Comparison of ENCODE assay signal across 19 cellular contexts in genomic region chr19:33864311-33864850, GRCh38.
DNase-seq lines count a peak whose midpoint lies in the region; ATAC-seq, FAIRE-seq and TF ChIP-seq lines count a peak whose summit lies in the region.
"Had no signal": no experiment of that assay in that cellular context is flagged by ENCODE, and none has a peak within 500 bp of the region (broad histone marks: within the 10 kb centered on the region; RNA-seq: fewer than 3 reads in every experiment).

No MANE protein-coding gene starts in this region.

- no peak for ATAC-seq in GM21447 (IDR thresholded peaks at IDR 0.05; ENCODE audit: unreplicated experiment)
- ATAC-seq: GM12878 had no signal

- CTCF ChIA-PET in MCF 10A (lab: Yijun Ruan, JAX), result no interaction called here

- no peak overlapping the region for H3K27ac Mint-ChIP-seq in MCF 10A (ENCODE audit: low read depth, unreplicated experiment)

- POLR2A ChIA-PET in MCF 10A (lab: Yijun Ruan, JAX), result no interaction called here

- H3K4me3 Mint-ChIP-seq in MCF 10A (ENCODE audit: unreplicated experiment), result no peak overlapping the region

- H3K36me3 Mint-ChIP-seq in MCF 10A (ENCODE audit: insufficient read depth, unreplicated experiment), result no peaks in the 10 kb centered on the region

- H3K36me3 ChIP-seq in breast epithelium (no peaks in the 10 kb centered on the region), bronchial epithelial cell (ENCODE audit: control insufficient read depth, insufficient read depth, low read length) (no peaks in the 10 kb centered on the region)
- H3K36me3 ChIP-seq: MG63 had no signal

- H3K27me3 Mint-ChIP-seq in MCF 10A (ENCODE audit: insufficient read depth, unreplicated experiment), result no peaks in the 10 kb centered on the region

- 39 to 59% methylated on average over 3 of the region's 3 CpGs for WGBS in lower leg skin, 2 donors

- H3K27me3 ChIP-seq in breast epithelium, result no peaks in the 10 kb centered on the region
- no peaks in the 10 kb centered on the region for H3K27me3 ChIP-seq in bronchial epithelial cell (ENCODE audit: control insufficient read depth, insufficient read depth, low read length)
- H3K27me3 ChIP-seq: MG63 had no signal

- H3K9me3 ChIP-seq in breast epithelium, result no peaks in the 10 kb centered on the region
- H3K9me3 ChIP-seq: MG63 had no signal

- H3K4me3 ChIP-seq in breast epithelium (no peak overlapping the region), bronchial epithelial cell (ENCODE audit: low read depth, low read length) (no peak overlapping the region), lower leg skin (ENCODE audit: low read depth, poor library complexity, severe bottlenecking) (no peak overlapping the region)
- H3K4me3 ChIP-seq: GM12878, MG63, PC-9 had no signal

- H3K9me3 Mint-ChIP-seq in MCF 10A (ENCODE audit: unreplicated experiment), result no peaks in the 10 kb centered on the region

- peaks cover 0 to 8% of the 10 kb centered on the region in 2 donors for H3K4me1 ChIP-seq in breast epithelium

- H3K27ac ChIP-seq in breast epithelium, result no peak overlapping the region
- H3K27ac ChIP-seq: C4-2B, PC-9 had no signal

- no peak for TF ChIP-seq CTCF in MCF 10A (IDR thresholded peaks at IDR 0.05; ENCODE audit: unreplicated experiment)
- no peak for TF ChIP-seq CTCF in breast epithelium (IDR thresholded peaks at IDR 0.05)
- no peak for TF ChIP-seq CTCF in bronchial epithelial cell (IDR thresholded peaks at IDR 0.05; ENCODE audit: insufficient read depth, low read length, severe bottlenecking)
- TF ChIP-seq CTCF in lower leg skin (IDR thresholded peaks at IDR 0.05), result no peak

- TF ChIP-seq POLR2A in breast epithelium (IDR thresholded peaks at IDR 0.05) (no peak), lower leg skin (IDR thresholded peaks at IDR 0.05) (no peak)

- FAIRE-seq in bronchial epithelial cell (lab: Jason Lieb, UNC), result no peak
- FAIRE-seq: A204.1, GM12878, GM18507 had no signal

- intact Hi-C loops in MCF 10A (cut with micrococcal nuclease) (no loop called here), breast epithelium (cut with DNase I; ENCODE audit: low total_unique reads) (no loop called here), lower leg skin (cut with DNase I; ENCODE audit: low total_unique reads) (no loop called here)

- BruUV-seq in MCF 10A (replicated peaks; lab: Mats Ljungman, UMichigan), result no TSS peak

- H3K4me1 Mint-ChIP-seq in MCF 10A (ENCODE audit: insufficient read depth, unreplicated experiment), result no peaks in the 10 kb centered on the region

- DNase-seq in MCF 10A (ENCODE audit: unreplicated experiment) (peak; percentile 42), breast epithelium (ENCODE audit: low spot score in 2 of 2) (no peak), bronchial epithelial cell (ENCODE audit: low read depth) (peak; percentile 34), lower leg skin (ENCODE audit: low spot score in 2 of 2) (peak; percentile 43 to 76), ureter (ENCODE audit: low spot score) (peak; percentile 60), SKM-1 (lab: John Stamatoyannopoulos, UW; ENCODE audit: unreplicated experiment) (no peak)
- DNase-seq in activated naive CD4-positive, alpha-beta T cell (lab: John Stamatoyannopoulos, UW), result no peak
- DNase-seq: DMS79, HCEC 1CT, MG63, NCI-H1092 treated with DMSO at 0.1 percent for 48 hours, NCI-H1694, NCI-H510A, PC-9 had no signal

Comparison
In these comparisons a context has a peak if more than half of its experiments do, and no peak if none do; other contexts are left out.
1. DNase-seq: peak in MCF 10A (single experiment), bronchial epithelial cell (single experiment), lower leg skin (2 of 2) and ureter (single experiment); none in breast epithelium (0 of 2), activated naive CD4-positive, alpha-beta T cell (0 of 4) and SKM-1 (single experiment).